10 cellular contexts compared by ENCODE assay signal in the genomic region with DNA sequence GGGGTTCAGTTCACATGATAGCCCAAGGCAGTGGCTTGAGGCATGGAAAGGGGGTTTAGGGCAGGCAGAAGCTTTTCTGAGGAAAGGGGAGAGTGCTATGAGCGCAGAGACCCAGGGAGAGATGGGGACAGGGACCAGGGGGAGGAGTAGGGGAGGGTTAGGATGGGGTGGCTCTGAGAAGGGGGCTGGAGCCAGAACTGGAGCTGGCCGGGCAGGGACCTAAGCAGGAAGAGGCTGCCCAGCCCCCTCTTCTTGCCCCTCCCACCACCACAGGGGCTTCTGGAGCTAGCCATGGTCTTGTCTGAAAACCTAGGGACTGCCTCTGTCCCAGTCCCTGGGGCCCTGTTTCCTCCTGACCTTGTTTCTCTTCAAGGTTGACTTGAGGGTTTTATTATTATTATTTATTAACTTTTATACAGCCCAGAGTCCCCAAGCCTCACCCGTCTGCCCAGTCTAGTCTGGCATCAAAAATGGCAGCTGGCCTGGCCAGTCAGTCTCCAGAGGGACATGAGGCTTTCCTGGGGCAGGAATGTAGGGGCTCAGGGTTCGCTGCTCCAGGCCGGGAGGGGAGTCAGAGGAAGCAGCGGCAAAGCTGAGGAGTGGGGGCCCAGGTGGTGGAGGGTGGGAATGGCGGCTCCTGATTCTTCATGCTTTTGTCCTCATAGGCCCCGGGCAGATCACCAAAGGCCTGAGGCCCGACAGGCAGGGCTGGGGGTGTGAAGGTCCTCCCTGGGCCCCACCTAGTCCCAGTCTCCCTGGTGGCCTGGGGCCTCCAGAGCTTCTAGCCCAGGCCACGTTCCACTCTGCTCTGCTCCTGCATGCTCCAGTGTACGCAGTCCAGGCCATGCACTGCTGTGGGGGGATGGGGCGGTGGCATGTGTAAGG. TPM values are rescaled to one million over a fixed set of nuclear protein-coding genes. Genes with fewer than 3 reads are reported as not detected.
DNase-seq lines count a peak whose midpoint lies in the region; ATAC-seq and TF ChIP-seq lines count a peak whose summit lies in the region.
"Had no signal": no experiment of that assay in that cellular context is flagged by ENCODE, and none has a peak within 500 bp of the region (broad histone marks: within the 10 kb centered on the region; RNA-seq: fewer than 3 reads in every experiment).

No MANE protein-coding gene starts in this region.

- WGBS in tibial nerve, 2 donors = 32 to 39% methylated on average over 7 to 9 of the region's 12 CpGs

- TF ChIP-seq EP300 in tibial nerve (IDR thresholded peaks at IDR 0.05) = no peak

- DNase-seq in activated naive CD4-positive, alpha-beta T cell treated with anti-CD3 and anti-CD28 coated beads for 36 hours = no peak
- DNase-seq in activated naive CD4-positive, alpha-beta T cell treated with Interleukin-2 at 50 U/mL for 16 hours = no peak
- DNase-seq in tibial nerve (ENCODE audit: low spot score in 2 of 2) = no peak
- no peak for DNase-seq in anterior cingulate cortex (lab: John Stamatoyannopoulos, UW)
- no peak for DNase-seq in HuH-7 (ENCODE audit: low spot score)
- DNase-seq: AML-193 had no signal

- no peak for ATAC-seq in GM21515 (IDR thresholded peaks at IDR 0.05; ENCODE audit: unreplicated experiment)
- ATAC-seq: K562 had no signal

- H3K4me3 ChIP-seq in mucosa of stomach (ENCODE audit: low read length) (no peak overlapping the region), tibial nerve (peak overlapping the region in 3 of 4 donors; percentile 88 to 99 (median 98))
- H3K4me3 ChIP-seq: K562 had no signal

- peak overlapping the region; percentile 56 for H3K9ac ChIP-seq in mucosa of stomach (ENCODE audit: low read length)

- CTCF ChIA-PET in activated naive CD4-positive, alpha-beta T cell treated with anti-CD3 and anti-CD28 coated beads for 36 hours (lab: Charles Lee) = interaction anchor here (0.6 to 1.4 kb wide), 3 partner anchors 20 to 63 kb away, joined by 4 to 5 read pairs (median 5); no protein-coding TSS in a partner anchor

- no peak overlapping the region for H3K4me3 Mint-ChIP-seq in activated naive CD4-positive, alpha-beta T cell treated with anti-CD3 and anti-CD28 coated beads for 36 hours

- H3K36me3 ChIP-seq in mucosa of stomach (ENCODE audit: control insufficient read depth, insufficient read depth, low read length) (peaks cover 12% of the 10 kb centered on the region), tibial nerve (peaks cover 0 to 48% (median 9%) of the 10 kb centered on the region in 3 donors)

- H3K4me1 ChIP-seq in mucosa of stomach (ENCODE audit: control insufficient read depth, insufficient read depth, low read length) (peaks cover 72% of the 10 kb centered on the region), tibial nerve (peaks cover 0 to 86% (median 68%) of the 10 kb centered on the region in 4 donors)

- H3K9me3 ChIP-seq in mucosa of stomach (ENCODE audit: control insufficient read depth, low read length) (no peaks in the 10 kb centered on the region), tibial nerve (no peaks in the 10 kb centered on the region)

- H3K27ac ChIP-seq in cingulate gyrus (ENCODE audit: low read depth, low read length) (peak overlapping the region; percentile 99), tibial nerve (peak overlapping the region; percentile 4 to 100 (median 99))

- no peaks in the 10 kb centered on the region for H3K27me3 Mint-ChIP-seq in activated naive CD4-positive, alpha-beta T cell treated with anti-CD3 and anti-CD28 coated beads for 36 hours (ENCODE audit: low read depth)

- H3K9me3 Mint-ChIP-seq in activated naive CD4-positive, alpha-beta T cell treated with anti-CD3 and anti-CD28 coated beads for 36 hours = no peaks in the 10 kb centered on the region

- peaks cover 10% of the 10 kb centered on the region for H3K36me3 Mint-ChIP-seq in activated naive CD4-positive, alpha-beta T cell treated with anti-CD3 and anti-CD28 coated beads for 36 hours (ENCODE audit: low read depth)

- H3K4me1 Mint-ChIP-seq in activated naive CD4-positive, alpha-beta T cell treated with anti-CD3 and anti-CD28 coated beads for 36 hours (ENCODE audit: low read depth) = peaks cover 73% of the 10 kb centered on the region

- intact Hi-C loops in activated naive CD4-positive, alpha-beta T cell treated with anti-CD3 and anti-CD28 coated beads for 36 hours (cut with micrococcal nuclease) = loop anchor here (5.0 to 10.0 kb wide), 5 partner anchors 198 to 1295 kb away; a partner anchor contains a TSS

- TF ChIP-seq POLR2A in tibial nerve (IDR thresholded peaks at IDR 0.05) = no peak

- no peak for TF ChIP-seq CTCF in tibial nerve (IDR thresholded peaks at IDR 0.05)

- H3K27ac Mint-ChIP-seq in activated naive CD4-positive, alpha-beta T cell treated with anti-CD3 and anti-CD28 coated beads for 36 hours = peak overlapping the region; percentile 52

- H3K27me3 ChIP-seq in mucosa of stomach (ENCODE audit: control insufficient read depth, insufficient read depth, low read length) (no peaks in the 10 kb centered on the region), tibial nerve (no peaks in the 10 kb centered on the region)

RNA-seq across cellular contexts. Expression of a gene that starts 5.7 kb away (rescaled TPM):
- 10 to 100 TPM; 18.8 to 20.0 TPM for total RNA-seq in activated naive CD4-positive, alpha-beta T cell treated with anti-CD3 and anti-CD28 coated beads for 36 hours
- 100 to 1,000 TPM; 156 to 206 (median 157) TPM for total RNA-seq in tibial nerve

Comparison
In these comparisons a context has a peak if more than half of its experiments do, and no peak if none do; other contexts are left out.
1. RNA of a gene that starts 5.7 kb away (total RNA-seq): 156 to 206 TPM in tibial nerve; 18.8 to 20.0 TPM in activated naive CD4-positive, alpha-beta T cell treated with anti-CD3 and anti-CD28 coated beads for 36 hours; every median in the first group is over 4 times any median in the second.